ENCODE assay signal across 21 cellular contexts in genomic region chr21:43684424-43684823, GRCh38. TPM values are rescaled to one million over a fixed set of nuclear protein-coding genes. Genes with fewer than 3 reads are reported as not detected.
DNase-seq lines count a peak whose midpoint lies in the region; ATAC-seq and TF ChIP-seq lines count a peak whose summit lies in the region.
"Had no signal": no experiment of that assay in that cellular context is flagged by ENCODE, and none has a peak within 500 bp of the region (broad histone marks: within the 10 kb centered on the region; RNA-seq: fewer than 3 reads in every experiment).

No MANE protein-coding gene starts in this region.

- H3K9me3 ChIP-seq in heart left ventricle (no peaks in the 10 kb centered on the region), right atrium auricular region (no peaks in the 10 kb centered on the region), subcutaneous abdominal adipose tissue (ENCODE audit: control insufficient read depth in 5 of 5, low read length in 5 of 5) (no peaks in the 10 kb centered on the region), thyroid gland (no peaks in the 10 kb centered on the region)
- H3K9me3 ChIP-seq: body of pancreas, ovary, tibial nerve had no signal

- peaks cover 7% of the 10 kb centered on the region for H3K4me1 Mint-ChIP-seq in activated T-helper 2 cell treated with anti-CD3 and anti-CD28 coated beads, Interferon-gamma antibody, Interleukin-2, Interleukin-4, amounts not matched to agents 10 μg/mL and 5 μg/mL and 100 μg/mL, durations not matched to agents 14 hours and 24 hours and 36 hours (ENCODE audit: low read depth)
- H3K4me1 Mint-ChIP-seq: immature natural killer cell had no signal

- H3K27ac ChIP-seq in heart left ventricle = peak overlapping the region in 4 of 12 donors; percentile 14 to 71 (median 42)
- H3K27ac ChIP-seq in right atrium auricular region = no peak overlapping the region
- H3K27ac ChIP-seq in subcutaneous abdominal adipose tissue (ENCODE audit: low read depth, low read length) = peak overlapping the region; percentile 42
- H3K27ac ChIP-seq in thyroid gland = no peak overlapping the region
- H3K27ac ChIP-seq: body of pancreas, ovary, tibial nerve had no signal

- no peaks in the 10 kb centered on the region for H3K27me3 ChIP-seq in heart left ventricle
- no peaks in the 10 kb centered on the region for H3K27me3 ChIP-seq in right atrium auricular region
- no peaks in the 10 kb centered on the region for H3K27me3 ChIP-seq in subcutaneous abdominal adipose tissue (ENCODE audit: control insufficient read depth in 5 of 5, insufficient read depth in 4 of 5, low read length in 5 of 5)
- no peaks in the 10 kb centered on the region for H3K27me3 ChIP-seq in thyroid gland
- H3K27me3 ChIP-seq: body of pancreas, ovary, tibial nerve had no signal

- WGBS in heart left ventricle, 4 donors = 54 to 68% (median 60%) methylated on average over 3 of the region's 3 CpGs
- 74 to 81% methylated on average over 3 of the region's 3 CpGs for WGBS in thyroid gland, 2 donors

- no peak for TF ChIP-seq CTCF in heart left ventricle (IDR thresholded peaks at IDR 0.05)
- no peak for TF ChIP-seq CTCF in right atrium auricular region (IDR thresholded peaks at IDR 0.05)
- TF ChIP-seq CTCF in thyroid gland (IDR thresholded peaks at IDR 0.05) = no peak

- peak in 3 of 4 donors; percentile 37 to 77 (median 72) for ATAC-seq in heart left ventricle
- ATAC-seq: body of pancreas; CD8-positive, alpha-beta T cell; naive thymus-derived CD8-positive, alpha-beta T cell; stimulated activated memory B cell treated with anti-CD40 and anti-IgM and Interleukin-4, amounts not matched to agents 10 μg/mL and 1 μg/mL and 100 μg/mL, for 72 hours had no signal

- H3K9me3 Mint-ChIP-seq in activated T-helper 2 cell treated with anti-CD3 and anti-CD28 coated beads, Interferon-gamma antibody, Interleukin-2, Interleukin-4, amounts not matched to agents 10 μg/mL and 5 μg/mL and 100 μg/mL, durations not matched to agents 14 hours and 24 hours and 36 hours = no peaks in the 10 kb centered on the region
- H3K9me3 Mint-ChIP-seq: CD8-positive, alpha-beta T cell; immature natural killer cell; naive thymus-derived CD8-positive, alpha-beta T cell; stimulated activated memory B cell treated with anti-CD40 and anti-IgM and Interleukin-4, amounts not matched to agents 10 μg/mL and 1 μg/mL and 100 μg/mL, for 72 hours had no signal

- DNase-seq in heart left ventricle (no peak), right atrium auricular region (ENCODE audit: low spot score) (no peak), iris pigment epithelial cell (ENCODE audit: low read depth) (peak; percentile 51), thyroid gland (no peak), middle frontal gyrus (ENCODE audit: extremely low spot score, low spot score) (no peak)
- no peak for DNase-seq in activated T-helper 2 cell treated with anti-CD3 and anti-CD28 coated beads, Interferon-gamma antibody, Interleukin-2, Interleukin-4, amounts not matched to agents 10 μg/mL and 5 μg/mL and 100 μg/mL, durations not matched to agents 14 hours and 24 hours and 36 hours (ENCODE audit: low spot score)
- DNase-seq: activated CD4-positive, alpha-beta T cell treated with anti-CD3 and anti-CD28 coated beads for 48 hours; body of pancreas; CD8-positive, alpha-beta T cell; GF-D8; immature natural killer cell; mesenchymal stem cell; naive thymus-derived CD8-positive, alpha-beta T cell; NCI-H1436; NCI-H524; ovary; RPMI8226 had no signal

- peak overlapping the region; percentile 35 for H3K27ac Mint-ChIP-seq in activated T-helper 2 cell treated with anti-CD3 and anti-CD28 coated beads, Interferon-gamma antibody, Interleukin-2, Interleukin-4, amounts not matched to agents 10 μg/mL and 5 μg/mL and 100 μg/mL, durations not matched to agents 14 hours and 24 hours and 36 hours
- H3K27ac Mint-ChIP-seq: activated naive CD8-positive, alpha-beta T cell; CD8-positive, alpha-beta T cell; stimulated activated memory B cell treated with anti-CD40 and anti-IgM and Interleukin-4, amounts not matched to agents 10 μg/mL and 1 μg/mL and 100 μg/mL, for 72 hours had no signal

- H3K36me3 Mint-ChIP-seq in activated T-helper 2 cell treated with anti-CD3 and anti-CD28 coated beads, Interferon-gamma antibody, Interleukin-2, Interleukin-4, amounts not matched to agents 10 μg/mL and 5 μg/mL and 100 μg/mL, durations not matched to agents 14 hours and 24 hours and 36 hours (ENCODE audit: low read depth) = peaks cover 64% of the 10 kb centered on the region

- intact Hi-C loops in heart left ventricle (cut with DNase I) = no loop called here
- intact Hi-C loops in activated T-helper 2 cell treated with anti-CD3 and anti-CD28 coated beads, Interferon-gamma antibody, Interleukin-2, Interleukin-4, amounts not matched to agents 10 μg/mL and 5 μg/mL and 100 μg/mL, durations not matched to agents 14 hours and 24 hours and 36 hours (cut with micrococcal nuclease) = no loop called here
- intact Hi-C loops in thyroid gland (cut with DNase I) = no loop called here

- peaks cover 0 to 99% (median 93%) of the 10 kb centered on the region in 9 donors for H3K36me3 ChIP-seq in heart left ventricle
- peaks cover 73% of the 10 kb centered on the region for H3K36me3 ChIP-seq in right atrium auricular region
- peaks cover 6 to 77% (median 61%) of the 10 kb centered on the region in 5 donors for H3K36me3 ChIP-seq in subcutaneous abdominal adipose tissue (ENCODE audit: control insufficient read depth in 5 of 5, insufficient read depth in 5 of 5, low read length in 5 of 5)
- H3K36me3 ChIP-seq in thyroid gland = peaks cover 55 to 61% of the 10 kb centered on the region in 2 donors
- H3K36me3 ChIP-seq: ovary had no signal

- H3K4me3 ChIP-seq in heart left ventricle (no peak overlapping the region), right atrium auricular region (no peak overlapping the region), subcutaneous abdominal adipose tissue (ENCODE audit: low read depth in 1 of 5, low read length in 5 of 5) (peak overlapping the region in 1 of 5 donors; percentile 32), thyroid gland (replicated peaks in 1 of 3) (no peak overlapping the region)
- H3K4me3 ChIP-seq: body of pancreas, ovary, tibial nerve had no signal

- H3K27me3 Mint-ChIP-seq in activated T-helper 2 cell treated with anti-CD3 and anti-CD28 coated beads, Interferon-gamma antibody, Interleukin-2, Interleukin-4, amounts not matched to agents 10 μg/mL and 5 μg/mL and 100 μg/mL, durations not matched to agents 14 hours and 24 hours and 36 hours (ENCODE audit: low read depth) = no peaks in the 10 kb centered on the region
- H3K27me3 Mint-ChIP-seq: activated naive CD8-positive, alpha-beta T cell; naive thymus-derived CD8-positive, alpha-beta T cell; stimulated activated memory B cell treated with anti-CD40 and anti-IgM and Interleukin-4, amounts not matched to agents 10 μg/mL and 1 μg/mL and 100 μg/mL, for 72 hours had no signal

- no peak overlapping the region for H3K4me3 Mint-ChIP-seq in activated T-helper 2 cell treated with anti-CD3 and anti-CD28 coated beads, Interferon-gamma antibody, Interleukin-2, Interleukin-4, amounts not matched to agents 10 μg/mL and 5 μg/mL and 100 μg/mL, durations not matched to agents 14 hours and 24 hours and 36 hours (ENCODE audit: low read depth)
- H3K4me3 Mint-ChIP-seq: activated naive CD8-positive, alpha-beta T cell; CD8-positive, alpha-beta T cell; immature natural killer cell; naive thymus-derived CD8-positive, alpha-beta T cell; stimulated activated memory B cell treated with anti-CD40 and anti-IgM and Interleukin-4, amounts not matched to agents 10 μg/mL and 1 μg/mL and 100 μg/mL, for 72 hours had no signal

- no peak overlapping the region for H3K9ac ChIP-seq in subcutaneous abdominal adipose tissue (ENCODE audit: low read length in 5 of 5)

- TF ChIP-seq POLR2A in heart left ventricle (IDR thresholded peaks at IDR 0.05) (no peak), thyroid gland (IDR thresholded peaks at IDR 0.05) (no peak)

- H3K4me1 ChIP-seq in heart left ventricle (peaks cover 0 to 22% (median 0%) of the 10 kb centered on the region in 12 donors), right atrium auricular region (no peaks in the 10 kb centered on the region), subcutaneous abdominal adipose tissue (ENCODE audit: control insufficient read depth in 5 of 5, insufficient read depth in 5 of 5, low read length in 5 of 5) (peaks cover 0 to 47% (median 35%) of the 10 kb centered on the region in 5 donors), thyroid gland (no peaks in the 10 kb centered on the region)
- H3K4me1 ChIP-seq: body of pancreas, tibial nerve had no signal

RNA-seq across cellular contexts. Expression of gene RRP1B, which starts 25.1 kb away (rescaled TPM):
- total RNA-seq in heart left ventricle (10 to 100 TPM in 4 of 9 donors, 1 to 10 TPM in 5; 6.6 to 16.1 (median 9.5) TPM), right atrium auricular region (10 to 100 TPM; 10.5 to 16.0 TPM), thyroid gland (10 to 100 TPM; 19.7 to 22.8 (median 20.5) TPM)
- polyA plus RNA-seq in heart left ventricle = 1 to 10 TPM; 3.6 to 9.8 TPM
- 63.5 and 66.2 TPM in 2 replicates for total RNA-seq in activated T-helper 2 cell treated with anti-CD3 and anti-CD28 coated beads, Interferon-gamma antibody, Interleukin-2, Interleukin-4, amounts not matched to agents 10 μg/mL and 5 μg/mL and 100 μg/mL, durations not matched to agents 14 hours and 24 hours and 36 hours

RNA-seq across cellular contexts. Expression of gene HSF2BP, which starts 25.1 kb away (rescaled TPM):
- under 1 TPM in 1 of 9 donors, not detected in 8; 0.32 TPM for total RNA-seq in heart left ventricle
- under 1 TPM; 0.08 to 0.19 TPM for polyA plus RNA-seq in heart left ventricle
- total RNA-seq in right atrium auricular region = under 1 TPM; 0.44 to 0.67 TPM
- total RNA-seq in activated T-helper 2 cell treated with anti-CD3 and anti-CD28 coated beads, Interferon-gamma antibody, Interleukin-2, Interleukin-4, amounts not matched to agents 10 μg/mL and 5 μg/mL and 100 μg/mL, durations not matched to agents 14 hours and 24 hours and 36 hours = 0.97 and 1.1 TPM in 2 replicates
- total RNA-seq in thyroid gland = 1 to 10 TPM in 1 of 4 donors, under 1 TPM in 3; 0.33 to 1.2 (median 0.84) TPM

RNA-seq across cellular contexts. Expression of gene PDXK, which starts 34.5 kb away (rescaled TPM):
- total RNA-seq in heart left ventricle (100 to 1,000 TPM in 1 of 9 donors, 10 to 100 TPM in 8; 46.5 to 105 (median 79.7) TPM), right atrium auricular region (10 to 100 TPM; 29.1 to 45.7 TPM), thyroid gland (10 to 100 TPM; 70.6 to 95.5 (median 92.4) TPM)
- polyA plus RNA-seq in heart left ventricle = 10 to 100 TPM; 48.0 to 94.5 TPM
- 124 and 136 TPM in 2 replicates for total RNA-seq in activated T-helper 2 cell treated with anti-CD3 and anti-CD28 coated beads, Interferon-gamma antibody, Interleukin-2, Interleukin-4, amounts not matched to agents 10 μg/mL and 5 μg/mL and 100 μg/mL, durations not matched to agents 14 hours and 24 hours and 36 hours
